In the genomic region with DNA sequence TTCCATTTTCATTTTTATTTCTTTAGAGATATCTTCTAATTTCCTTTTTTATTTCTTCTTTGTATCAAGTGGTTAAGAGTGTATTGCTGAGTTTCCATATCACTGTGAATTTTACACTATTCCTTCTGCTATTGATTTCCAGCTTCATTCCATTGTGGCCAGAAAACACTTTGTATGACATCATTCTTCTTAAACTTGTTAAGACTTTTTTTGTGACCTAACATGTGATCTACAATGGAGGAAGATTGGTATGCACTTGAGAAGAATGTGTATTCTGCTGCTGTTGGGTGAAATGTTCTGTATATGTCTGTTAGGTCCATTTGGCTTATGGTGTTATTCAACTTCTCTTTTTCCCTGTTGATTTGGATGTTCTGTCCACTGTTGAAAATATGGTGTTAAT, we compare ENCODE assay signal across 16 cellular contexts.
DNase-seq lines count a peak whose midpoint lies in the region; ATAC-seq, FAIRE-seq and TF ChIP-seq lines count a peak whose summit lies in the region.
"Had no signal": no experiment of that assay in that cellular context is flagged by ENCODE, and none has a peak within 500 bp of the region (broad histone marks: within the 10 kb centered on the region; RNA-seq: fewer than 3 reads in every experiment).

No MANE protein-coding gene starts in this region.

- H3K4me3 ChIP-seq in epithelial cell of esophagus (ENCODE audit: low read length): no peak overlapping the region
- H3K4me3 ChIP-seq: BLaER1 treated with 17β-estradiol and CSF1 and Interleukin-3, amounts not matched to agents 10 nM and 100 nM; GM23248 had no signal

- ATAC-seq in activated T-cell treated with anti-CD3 and anti-CD28 coated beads, Interleukin-2, amount 50 U/mL, for 72 hours (replicated peaks in 1 of 2): no peak
- ATAC-seq: HCT116 had no signal

- peak overlapping the region; percentile 86 for H3K27ac Mint-ChIP-seq in activated T-cell treated with anti-CD3 and anti-CD28 coated beads, Interleukin-2, amount 50 U/mL, for 72 hours
- peak overlapping the region; percentile 31 for H3K27ac Mint-ChIP-seq in type B pancreatic cell
- H3K27ac Mint-ChIP-seq: CD4-positive, CD25-positive, alpha-beta regulatory T cell had no signal

- no peak overlapping the region for H3K4me3 Mint-ChIP-seq in activated T-cell treated with anti-CD3 and anti-CD28 coated beads, Interleukin-2, amount 50 U/mL, for 72 hours
- no peak overlapping the region for H3K4me3 Mint-ChIP-seq in type B pancreatic cell
- H3K4me3 Mint-ChIP-seq: CD4-positive, CD25-positive, alpha-beta regulatory T cell had no signal

- no peaks in the 10 kb centered on the region for H3K4me1 Mint-ChIP-seq in activated T-cell treated with anti-CD3 and anti-CD28 coated beads, Interleukin-2, amount 50 U/mL, for 72 hours (ENCODE audit: low read depth)
- no peaks in the 10 kb centered on the region for H3K4me1 Mint-ChIP-seq in type B pancreatic cell (ENCODE audit: unreplicated experiment)
- H3K4me1 Mint-ChIP-seq: CD4-positive, CD25-positive, alpha-beta regulatory T cell had no signal

- FAIRE-seq in HTR-8/SVneo (lab: Jason Lieb, UNC): peak; percentile 51
- FAIRE-seq: H54 had no signal

- H3K36me3 Mint-ChIP-seq in activated T-cell treated with anti-CD3 and anti-CD28 coated beads, Interleukin-2, amount 50 U/mL, for 72 hours (ENCODE audit: insufficient read depth in 2 of 2): peaks cover 2 to 4% of the 10 kb centered on the region in 2 donors
- H3K36me3 Mint-ChIP-seq in type B pancreatic cell: peaks cover 5% of the 10 kb centered on the region
- H3K36me3 Mint-ChIP-seq: CD4-positive, CD25-positive, alpha-beta regulatory T cell had no signal

- no peak for DNase-seq in activated T-cell treated with anti-CD3 and anti-CD28 coated beads, Interleukin-2, amount 50 U/mL, for 72 hours
- no peak for DNase-seq in activated T-cell treated with anti-CD3 and anti-CD28 coated beads, Interleukin-2, amount 50 U/mL, for 1 hour
- DNase-seq in HTR-8/SVneo (ENCODE audit: insufficient read length, low spot score) (no peak), epithelial cell of esophagus (ENCODE audit: low read depth) (peak; percentile 4), type B pancreatic cell (ENCODE audit: extremely low spot score, unreplicated experiment) (no peak), medulla oblongata (ENCODE audit: extremely low spot score) (no peak), NOMO-1 treated with dmso at 0.1 percent for 144 hours (lab: John Stamatoyannopoulos, UW; ENCODE audit: unreplicated experiment) (no peak)
- DNase-seq: 8988T; ACHN; Calu3; CD4-positive, CD25-positive, alpha-beta regulatory T cell; DMS 273 treated with DMSO at 0.1 percent for 48 hours; GM23248 had no signal

- peaks cover 0 to 9% of the 10 kb centered on the region in 2 donors for H3K9me3 Mint-ChIP-seq in activated T-cell treated with anti-CD3 and anti-CD28 coated beads, Interleukin-2, amount 50 U/mL, for 72 hours
- peaks cover 9% of the 10 kb centered on the region for H3K9me3 Mint-ChIP-seq in type B pancreatic cell

- no peaks in the 10 kb centered on the region for H3K27me3 Mint-ChIP-seq in activated T-cell treated with anti-CD3 and anti-CD28 coated beads, Interleukin-2, amount 50 U/mL, for 72 hours (ENCODE audit: low read depth)
- H3K27me3 Mint-ChIP-seq in type B pancreatic cell: no peaks in the 10 kb centered on the region

- TF ChIP-seq CTCF in epithelial cell of esophagus (IDR thresholded peaks at IDR 0.05; ENCODE audit: insufficient read depth, low read depth, low read length, missing control alignments) (no peak), type B pancreatic cell (conservative IDR thresholded peaks at IDR 0.05) (no peak)
